In genomic region chr10:126432507-126432906, GRCh38 we compare ENCODE assay signal across 21 cellular contexts. TPM values are rescaled to one million over a fixed set of nuclear protein-coding genes. Genes with fewer than 3 reads are reported as not detected.
"Had no signal": no experiment of that assay in that cellular context is flagged by ENCODE, and none has a peak within 500 bp of the region (broad histone marks: within the 10 kb centered on the region; RNA-seq: fewer than 3 reads in every experiment).

No MANE protein-coding gene starts in this region.

- H3K4me1 ChIP-seq: gastrocnemius medialis, heart right ventricle, stomach, transverse colon had no signal

- H3K4me3 ChIP-seq: dorsolateral prefrontal cortex, gastrocnemius medialis, heart right ventricle, skin epidermis, stomach, thoracic aorta, transverse colon had no signal

- H3K9me3 ChIP-seq: gastrocnemius medialis, heart right ventricle, neutrophil, stomach, thoracic aorta, transverse colon had no signal

- ATAC-seq: esophagus mucosa; gastrocnemius medialis; heart right ventricle; left lobe of liver; naive thymus-derived CD8-positive, alpha-beta T cell; sciatic nerve had no signal

- H3K36me3 ChIP-seq: gastrocnemius medialis, heart right ventricle, neutrophil, stomach, thoracic aorta, transverse colon had no signal

- H3K27ac ChIP-seq: gastrocnemius medialis, heart right ventricle, neutrophil, skin epidermis, stomach, thoracic aorta, transverse colon had no signal

- H3K4me3 Mint-ChIP-seq: naive thymus-derived CD8-positive, alpha-beta T cell had no signal

- H3K27me3 ChIP-seq: gastrocnemius medialis, neutrophil, stomach, transverse colon had no signal

- H3K36me3 Mint-ChIP-seq: naive thymus-derived CD8-positive, alpha-beta T cell had no signal

- H3K4me1 Mint-ChIP-seq: naive thymus-derived CD8-positive, alpha-beta T cell had no signal

- DNase-seq: cortex of kidney; effector CD8-positive, alpha-beta T cell; gastrocnemius medialis; heart right ventricle; hypothalamus; islet precursor cell; mammary epithelial cell; naive thymus-derived CD8-positive, alpha-beta T cell; stimulated activated CD4-positive, alpha-beta T cell treated with anti-CD3 and anti-CD28 coated beads, Interleukin-2, amount 100 ng/mL, for 24 hours; stimulated activated CD4-positive, alpha-beta T cell treated with anti-CD3 and anti-CD28 coated beads, Interleukin-4, amount 100 ng/mL, for 4 hours; stimulated activated naive CD4-positive, alpha-beta T cell; stomach; substantia nigra; transverse colon had no signal

- H3K27ac Mint-ChIP-seq: naive thymus-derived CD8-positive, alpha-beta T cell had no signal

RNA-seq across cellular contexts. Expression of gene ADAM12, which starts 44.2 kb away (rescaled TPM):
- total RNA-seq: left lobe of liver had no signal
- polyA plus RNA-seq: naive thymus-derived CD8-positive, alpha-beta T cell had no signal
